In the genomic region with DNA sequence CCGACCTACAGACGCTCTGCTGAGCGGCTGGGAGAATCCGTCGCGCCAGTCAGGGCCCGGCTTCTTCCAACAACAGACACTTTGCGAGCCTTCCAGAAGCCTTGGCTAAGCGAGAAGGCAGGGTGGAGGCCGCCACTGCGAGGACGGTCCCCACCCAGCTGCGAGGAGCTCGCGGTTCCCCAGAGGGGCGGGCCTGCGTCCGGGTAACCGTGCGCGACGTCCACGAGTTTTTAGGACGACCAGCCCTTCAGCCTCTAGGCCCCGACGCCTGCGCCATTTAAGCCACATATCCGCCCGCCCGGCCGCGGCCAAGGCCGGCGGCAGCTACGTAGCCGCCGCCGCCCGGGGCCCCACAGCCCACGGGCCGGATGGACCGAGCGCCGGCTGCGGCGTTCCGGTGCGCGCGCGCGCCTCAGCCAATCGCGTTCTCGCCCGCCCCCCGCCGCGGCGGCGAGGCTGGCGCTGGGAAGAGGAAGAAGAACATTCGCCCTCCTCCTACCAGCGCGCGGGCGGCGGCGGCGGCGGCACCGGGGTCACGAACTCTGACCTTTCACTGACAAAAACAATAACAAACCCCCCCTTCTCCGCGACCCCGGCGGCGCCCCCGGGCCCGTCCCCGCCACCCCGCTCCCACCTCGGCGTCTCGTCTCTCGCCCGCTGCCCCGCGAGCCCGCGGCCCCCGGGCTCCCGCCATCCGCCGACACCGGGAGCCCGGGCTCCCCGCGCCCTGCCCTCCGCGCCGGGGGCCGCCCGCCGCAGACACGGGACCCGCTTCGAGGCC, we compare ENCODE assay signal across 8 cellular contexts. TPM values are rescaled to one million over a fixed set of nuclear protein-coding genes. Genes with fewer than 3 reads are reported as not detected.
DNase-seq lines count a peak whose midpoint lies in the region; ATAC-seq lines count a peak whose summit lies in the region.

A gene (plus strand): TSS at position 479 of the 781 bp plus-strand sequence. CDS start 56,332 bp downstream, outside the sequence.

- in situ Hi-C loops in ACHN (cut with HindIII; ENCODE audit: low pct_ligation_motif_present, low pct_unique_long_range_greater_than_20kb, low sequenced_read_pairs), result no loop called here

- DNase-seq in ACHN, result peak; percentile 78
- DNase-seq in NCI-H446 treated with DMSO at 0.1 percent for 48 hours (lab: John Stamatoyannopoulos, UW), result peak; percentile 28
- peak; percentile 79 for DNase-seq in activated CD4-positive, alpha-beta T cell treated with anti-CD3 and anti-CD28 coated beads for 1 hour
- DNase-seq in cerebellum (ENCODE audit: low spot score), result peak; percentile 89
- peak; percentile 55 for DNase-seq in kidney glomerular epithelial cell (lab: John Stamatoyannopoulos, UW)
- peak; percentile 72 to 83 for DNase-seq in stimulated activated CD4-positive, alpha-beta T cell treated with anti-CD3 and anti-CD28 coated beads, Interleukin-15, amount 100 ng/mL, for 48 hours (ENCODE audit: low read depth in 2 of 2)

- ATAC-seq in GM18907 (IDR thresholded peaks at IDR 0.05; ENCODE audit: unreplicated experiment), result peak; percentile 63
- peak; percentile 54 for ATAC-seq in HG03135 (IDR thresholded peaks at IDR 0.05; ENCODE audit: unreplicated experiment)

RNA-seq across cellular contexts. Expression of the gene that starts here (rescaled TPM):
- 82.2 TPM for total RNA-seq in cerebellum

Comparison
In these comparisons a context has a peak if more than half of its experiments do, and no peak if none do; other contexts are left out.
1. Peak in every context shown above with its lines: DNase-seq and ATAC-seq.
2. DNase-seq: peak in every context shown above with its lines; median percentile 89 in cerebellum; 79 in activated CD4-positive, alpha-beta T cell treated with anti-CD3 and anti-CD28 coated beads for 1 hour; 78 in ACHN; 78 in stimulated activated CD4-positive, alpha-beta T cell treated with anti-CD3 and anti-CD28 coated beads, Interleukin-15, amount 100 ng/mL, for 48 hours; 55 in kidney glomerular epithelial cell; 28 in NCI-H446 treated with DMSO at 0.1 percent for 48 hours.